In the genomic region with DNA sequence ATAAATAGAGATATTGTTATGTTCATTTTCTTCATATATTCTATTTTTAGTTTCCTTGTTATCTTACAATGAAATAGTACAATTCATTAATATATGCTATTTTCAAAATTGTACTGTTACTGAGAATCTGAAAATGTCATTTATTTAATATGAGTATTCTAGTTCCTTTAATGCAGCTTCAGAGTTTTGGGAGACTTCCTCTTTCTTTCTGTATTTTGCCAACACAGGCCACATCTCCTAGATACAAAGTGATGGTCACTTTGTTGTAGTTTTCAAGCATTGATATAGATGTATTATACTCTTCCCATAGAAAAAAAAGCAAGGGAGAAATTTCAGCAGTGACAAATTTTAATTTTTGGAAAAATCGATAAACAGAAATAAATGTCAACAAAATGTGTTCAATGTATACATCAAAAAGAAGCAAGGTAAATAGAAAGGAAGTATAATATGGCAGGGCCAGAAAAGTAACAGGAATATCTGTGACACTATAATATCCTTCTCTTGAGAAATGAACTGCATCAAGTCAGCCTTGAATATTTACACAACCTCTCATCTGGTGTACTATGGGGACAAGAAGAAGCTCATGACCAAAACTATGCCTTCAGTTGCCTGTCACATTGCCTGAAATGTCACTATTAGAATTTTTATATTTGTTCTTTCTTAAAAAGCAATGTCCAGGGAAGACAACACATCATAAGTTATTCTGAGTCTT, we compare ENCODE assay signal across 11 cellular contexts.
DNase-seq lines count a peak whose midpoint lies in the region; ATAC-seq, FAIRE-seq and TF ChIP-seq lines count a peak whose summit lies in the region.
"Had no signal": no experiment of that assay in that cellular context is flagged by ENCODE, and none has a peak within 500 bp of the region (broad histone marks: within the 10 kb centered on the region; RNA-seq: fewer than 3 reads in every experiment).

No MANE protein-coding gene starts in this region.

- H3K9me3 ChIP-seq in hepatocyte (ENCODE audit: low read depth), result no peaks in the 10 kb centered on the region
- H3K9me3 ChIP-seq in mammary epithelial cell (replicated peaks; ENCODE audit: insufficient read depth, low read length), result no peaks in the 10 kb centered on the region

- dilution Hi-C loops in mammary epithelial cell (cut with HindIII; ENCODE audit: low sequenced_read_pairs), result no loop called here

- H3K4me1 ChIP-seq in hepatocyte (ENCODE audit: insufficient read depth) (no peaks in the 10 kb centered on the region), mammary epithelial cell (ENCODE audit: insufficient read depth, low read length) (no peaks in the 10 kb centered on the region)

- ATAC-seq in GM19467 (IDR thresholded peaks at IDR 0.05; ENCODE audit: unreplicated experiment), result peak; percentile 45
- ATAC-seq in HG02943 (IDR thresholded peaks at IDR 0.05; ENCODE audit: low read depth, unreplicated experiment), result peak; percentile 34
- no peak for ATAC-seq in GM18861 (IDR thresholded peaks at IDR 0.05; ENCODE audit: unreplicated experiment)

- BruUV-seq in mammary epithelial cell (replicated peaks; lab: Mats Ljungman, UMichigan), result no TSS peak

- H3K27me3 ChIP-seq in hepatocyte (no peaks in the 10 kb centered on the region), mammary epithelial cell (ENCODE audit: insufficient read depth, low read length) (no peaks in the 10 kb centered on the region)

- no peak for TF ChIP-seq POLR2A in GM12891 (IDR thresholded peaks at IDR 0.05; ENCODE audit: low read depth, low read length)

- peak overlapping the region in 3 of 4 donors; percentile 31 to 74 (median 61) for H3K4me3 Mint-ChIP-seq in IgD-negative memory B cell

- no peak for TF ChIP-seq CTCF in hepatocyte (IDR thresholded peaks at IDR 0.05; ENCODE audit: poor library complexity)
- TF ChIP-seq CTCF in mammary epithelial cell (conservative IDR thresholded peaks at IDR 0.05 in 1 of 2, IDR thresholded peaks at IDR 0.05 in 1 of 2; ENCODE audit: extremely low read depth in 1 of 2, insufficient read depth in 1 of 2, low read depth in 1 of 2, low read length in 2 of 2), result no peak

- H3K36me3 ChIP-seq in hepatocyte (replicated peaks; ENCODE audit: insufficient read depth, low read depth) (no peaks in the 10 kb centered on the region), mammary epithelial cell (ENCODE audit: insufficient read depth, low read length) (no peaks in the 10 kb centered on the region)

- H3K4me2 ChIP-seq in hepatocyte (no peak overlapping the region), mammary epithelial cell (ENCODE audit: insufficient read depth, low read depth, low read length) (no peak overlapping the region)

- H3K27me3 Mint-ChIP-seq in IgD-negative memory B cell, result no peaks in the 10 kb centered on the region

- H4K20me1 ChIP-seq in hepatocyte (ENCODE audit: insufficient read depth, poor library complexity, severe bottlenecking) (no peaks in the 10 kb centered on the region), mammary epithelial cell (ENCODE audit: insufficient read depth, low read length) (no peaks in the 10 kb centered on the region)

- H3K9me2 ChIP-seq in hepatocyte (replicated peaks; ENCODE audit: insufficient read depth), result no peaks in the 10 kb centered on the region

- DNase-seq in GM12891 (ENCODE audit: insufficient read length, low spot score), result no peak
- no peak for DNase-seq in hepatocyte (ENCODE audit: low spot score)
- no peak for DNase-seq in NCI-H1694 (lab: John Stamatoyannopoulos, UW)
- no peak for DNase-seq in mammary epithelial cell
- DNase-seq: aorta, GM23248, T-helper 1 cell had no signal

- H3K36me3 Mint-ChIP-seq in IgD-negative memory B cell, result no peaks in the 10 kb centered on the region

- H2AFZ ChIP-seq in hepatocyte (no peak overlapping the region), mammary epithelial cell (ENCODE audit: low read depth, low read length) (no peak overlapping the region)
- H2AFZ ChIP-seq: GM23248 had no signal

- CTCF ChIA-PET in mammary epithelial cell (lab: Charles Lee; ENCODE audit: low non-redundant PET), result no interaction called here

- in situ Hi-C loops in mammary epithelial cell (cut with MboI; ENCODE audit: low sequenced_read_pairs in 2 of 2), result no loop called here

- 93% methylated on average over 1 of the region's 1 CpG for WGBS in hepatocyte (ENCODE audit: low lambda C conversion rate, missing lambda C conversion rate)
- WGBS in mammary epithelial cell (ENCODE audit: low coverage, missing lambda C conversion rate), result 50% methylated on average over 1 of the region's 1 CpG

- no peak overlapping the region for H3K9ac ChIP-seq in mammary epithelial cell (ENCODE audit: insufficient read depth, low read length)
- H3K9ac ChIP-seq: GM23248 had no signal

- no peak for FAIRE-seq in GM12891 (lab: Jason Lieb, UNC)

- H3K27ac ChIP-seq in hepatocyte (no peak overlapping the region), mammary epithelial cell (ENCODE audit: insufficient read depth, low read depth, low read length) (no peak overlapping the region)
- H3K27ac ChIP-seq: GM23248 had no signal

- intact Hi-C loops in mammary epithelial cell (cut with micrococcal nuclease), result no loop called here

- H3K4me1 Mint-ChIP-seq in IgD-negative memory B cell, result peaks cover 13 to 24% (median 20%) of the 10 kb centered on the region in 3 donors

- H3K4me3 ChIP-seq in hepatocyte (no peak overlapping the region), mammary epithelial cell (replicated peaks in 1 of 3; ENCODE audit: insufficient read depth in 1 of 3, low read depth in 2 of 3, low read length in 3 of 3) (no peak overlapping the region)
- H3K4me3 ChIP-seq: GM23248 had no signal

- H3K79me2 ChIP-seq in hepatocyte (no peaks in the 10 kb centered on the region), mammary epithelial cell (ENCODE audit: insufficient read depth, low read length) (no peaks in the 10 kb centered on the region)

- H3K9me3 Mint-ChIP-seq in IgD-negative memory B cell, result no peaks in the 10 kb centered on the region

- peak overlapping the region; percentile 1 to 88 (median 40) for H3K27ac Mint-ChIP-seq in IgD-negative memory B cell

TF ChIP-seq in GM12891, 5 proteins besides CTCF, POLR2A, EP300 and RAD21:
- peak; percentile 80 for TF ChIP-seq SPI1 (IDR thresholded peaks at IDR 0.05; ENCODE audit: low read depth, low read length)
- no peak for TF ChIP-seq TAF1 (IDR thresholded peaks at IDR 0.05; ENCODE audit: low read depth, low read length)
- no peak for TF ChIP-seq PAX5 (IDR thresholded peaks at IDR 0.05; ENCODE audit: insufficient read depth, low read length, severe bottlenecking)
- no peak for TF ChIP-seq POLR2AphosphoS5 (IDR thresholded peaks at IDR 0.05; ENCODE audit: low read depth, low read length)
- TF ChIP-seq POU2F2 (IDR thresholded peaks at IDR 0.05; ENCODE audit: low read depth, low read length), result no peak
